In genomic region chr19:38250821-38251563, GRCh38 we compare ENCODE assay signal across 9 cellular contexts. TPM values are rescaled to one million over a fixed set of nuclear protein-coding genes. Genes with fewer than 3 reads are reported as not detected.
DNase-seq lines count a peak whose midpoint lies in the region; ATAC-seq, FAIRE-seq and TF ChIP-seq lines count a peak whose summit lies in the region.
"Had no signal": no experiment of that assay in that cellular context is flagged by ENCODE, and none has a peak within 500 bp of the region (broad histone marks: within the 10 kb centered on the region; RNA-seq: fewer than 3 reads in every experiment).

No MANE protein-coding gene starts in this region.

- peak overlapping the region; percentile 32 for H3K9ac ChIP-seq in NT2/D1 (ENCODE audit: insufficient read length, low read depth)

- no peak for TF ChIP-seq POLR2A in thyroid gland (IDR thresholded peaks at IDR 0.05)

- DNase-seq in NT2/D1 (ENCODE audit: low read depth, low spot score) (no peak), midbrain (lab: John Stamatoyannopoulos, UW) (peak; percentile 74), thyroid gland (peak; percentile 21 to 28), NCI-H2196 treated with DMSO at 0.1 percent for 48 hours (lab: John Stamatoyannopoulos, UW; ENCODE audit: unreplicated experiment) (no peak), UCSD-AML1 (lab: John Stamatoyannopoulos, UW; ENCODE audit: unreplicated experiment) (no peak), urothelium cell line (ENCODE audit: low spot score) (no peak)

- H3K27ac ChIP-seq in esophagus (ENCODE audit: low read depth in 2 of 2, low read length in 1 of 2): peak overlapping the region; percentile 83 to 84
- H3K27ac ChIP-seq in thyroid gland: peak overlapping the region in 2 of 3 donors; percentile 60 to 74

- H3K9me3 ChIP-seq in NT2/D1 (ENCODE audit: insufficient read depth, low read length): no peaks in the 10 kb centered on the region
- no peaks in the 10 kb centered on the region for H3K9me3 ChIP-seq in esophagus (ENCODE audit: control insufficient read depth in 2 of 2, insufficient read depth in 1 of 2, low read depth in 1 of 2, low read length in 1 of 2)
- no peaks in the 10 kb centered on the region for H3K9me3 ChIP-seq in thyroid gland

- H3K4me3 ChIP-seq in NT2/D1 (ENCODE audit: insufficient read length, low read depth) (no peak overlapping the region), esophagus (ENCODE audit: low read depth in 1 of 2, low read length in 2 of 2) (peak overlapping the region in 1 of 2 donors; percentile 40), thyroid gland (replicated peaks in 1 of 3) (no peak overlapping the region)

- H3K36me3 ChIP-seq in NT2/D1 (ENCODE audit: insufficient read depth, insufficient read length, low read length) (peaks cover 17% of the 10 kb centered on the region), esophagus (ENCODE audit: control insufficient read depth in 2 of 2, insufficient read depth in 2 of 2, low read length in 1 of 2) (no peaks in the 10 kb centered on the region), thyroid gland (no peaks in the 10 kb centered on the region)

- intact Hi-C loops in thyroid gland (cut with DNase I): no loop called here

- H3K4me1 ChIP-seq in NT2/D1 (ENCODE audit: insufficient read depth, insufficient read length): peaks cover 24% of the 10 kb centered on the region
- H3K4me1 ChIP-seq in esophagus (ENCODE audit: control insufficient read depth in 2 of 2, insufficient read depth in 2 of 2, low read length in 1 of 2): peaks cover 2 to 12% of the 10 kb centered on the region in 2 donors
- peaks cover 0 to 13% of the 10 kb centered on the region in 2 donors for H3K4me1 ChIP-seq in thyroid gland

- ATAC-seq in HG03432 (IDR thresholded peaks at IDR 0.05; ENCODE audit: unreplicated experiment): no peak

- WGBS in esophagus, 2 donors: 30% methylated on average over 18 of the region's 18 CpGs
- 28 to 37% methylated on average over 18 of the region's 18 CpGs for WGBS in thyroid gland, 2 donors

- H3K27me3 ChIP-seq in NT2/D1 (ENCODE audit: insufficient read depth, insufficient read length) (no peaks in the 10 kb centered on the region), esophagus (ENCODE audit: control insufficient read depth in 1 of 2, insufficient read depth in 2 of 2, low read length in 2 of 2) (no peaks in the 10 kb centered on the region), thyroid gland (no peaks in the 10 kb centered on the region)

- no peak for FAIRE-seq in urothelium cell line (lab: Jason Lieb, UNC)

- TF ChIP-seq CTCF in thyroid gland (IDR thresholded peaks at IDR 0.05): no peak

RNA-seq across cellular contexts. Expression of gene PPP1R14A, which starts 5.2 kb away (rescaled TPM):
- polyA plus RNA-seq in esophagus: 10 to 100 TPM; 31.2 to 77.0 TPM
- total RNA-seq in thyroid gland: 10 to 100 TPM in 1 of 4 donors, 1 to 10 TPM in 3; 2.8 to 11.9 (median 4.3) TPM
- total RNA-seq: LHCN-M2 had no signal

RNA-seq across cellular contexts. Expression of gene SPINT2, which starts 13.4 kb away (rescaled TPM):
- polyA plus RNA-seq in esophagus: 100 to 1,000 TPM; 230 to 334 TPM
- 1,000 to 10,000 TPM in 1 of 4 donors, 100 to 1,000 TPM in 3; 424 to 1,529 (median 712) TPM for total RNA-seq in thyroid gland

RNA-seq across cellular contexts. Expression of gene DPF1, which starts 27.0 kb away (rescaled TPM):
- polyA plus RNA-seq in esophagus: under 1 TPM; 0.06 to 0.08 TPM
- not detected for total RNA-seq in thyroid gland

RNA-seq across cellular contexts. Expression of gene C19orf33, which starts 53.1 kb away (rescaled TPM):
- 1,000 to 10,000 TPM in 1 of 2 donors, 100 to 1,000 TPM in 1; 826 to 1,919 TPM for polyA plus RNA-seq in esophagus
- total RNA-seq in thyroid gland: 10 to 100 TPM in 3 of 4 donors, not detected in 1; 16.2 to 26.3 (median 17.2) TPM
- total RNA-seq: LHCN-M2 had no signal

Comparison
In these comparisons a context has a peak if more than half of its experiments do, and no peak if none do; other contexts are left out.
1. DNase-seq: peak in midbrain (single experiment) and thyroid gland (2 of 2); none in NT2/D1 (single experiment), NCI-H2196 treated with DMSO at 0.1 percent for 48 hours (single experiment), UCSD-AML1 (single experiment) and urothelium cell line (single experiment).